In genomic region chr9:114046237-114046755, GRCh38 we compare ENCODE assay signal across 25 cellular contexts. TPM values are rescaled to one million over a fixed set of nuclear protein-coding genes. Genes with fewer than 3 reads are reported as not detected.
"Had no signal": no experiment of that assay in that cellular context is flagged by ENCODE, and none has a peak within 500 bp of the region (broad histone marks: within the 10 kb centered on the region; RNA-seq: fewer than 3 reads in every experiment).

No MANE protein-coding gene starts in this region.

- H3K4me2 ChIP-seq: SK-N-SH had no signal

- H3K27me3 Mint-ChIP-seq: IgD-negative memory B cell had no signal

- DNase-seq: KBM-7, MG63, NCI-H1092, NCI-H1105 treated with DMSO at 0.1 percent for 48 hours, NCI-H1417 treated with DMSO at 0.1 percent for 48 hours, NCI-H146, NCI-H1694 treated with DMSO at 0.1 percent for 48 hours, NCI-H1930, NCI-H2081, NCI-H2107, NCI-H226, NCI-H446, NCI-H510A, NCI-H524 treated with DMSO at 0.1 percent for 48 hours, NCI-H69, NCI-H774, SHP77, SK-N-SH had no signal

- FAIRE-seq: HTR-8/SVneo had no signal

- H3K36me3 Mint-ChIP-seq: IgD-negative memory B cell had no signal

- H3K27ac Mint-ChIP-seq: IgD-negative memory B cell had no signal

- H3K9me3 Mint-ChIP-seq: IgD-negative memory B cell had no signal

- H3K4me3 Mint-ChIP-seq: IgD-negative memory B cell had no signal

- H3K27me3 ChIP-seq: MG63 had no signal

- H3K9ac ChIP-seq: SK-N-SH had no signal

- ATAC-seq: Panc1 had no signal

- H3K4me3 ChIP-seq: MG63 had no signal

- H3K9me3 ChIP-seq: MG63, SK-N-SH had no signal

- H3K27ac ChIP-seq: HL-60, RWPE1 had no signal

RNA-seq across cellular contexts. Expression of gene AMBP, which starts 31.8 kb away (rescaled TPM):
- total RNA-seq: LHCN-M2, SK-MEL-5 had no signal
- polyA plus RNA-seq: IgD-negative memory B cell had no signal

RNA-seq across cellular contexts. Expression of gene KIF12, which starts 52.8 kb away (rescaled TPM):
- total RNA-seq: LHCN-M2 had no signal
- polyA plus RNA-seq: IgD-negative memory B cell had no signal
